In the genomic region with DNA sequence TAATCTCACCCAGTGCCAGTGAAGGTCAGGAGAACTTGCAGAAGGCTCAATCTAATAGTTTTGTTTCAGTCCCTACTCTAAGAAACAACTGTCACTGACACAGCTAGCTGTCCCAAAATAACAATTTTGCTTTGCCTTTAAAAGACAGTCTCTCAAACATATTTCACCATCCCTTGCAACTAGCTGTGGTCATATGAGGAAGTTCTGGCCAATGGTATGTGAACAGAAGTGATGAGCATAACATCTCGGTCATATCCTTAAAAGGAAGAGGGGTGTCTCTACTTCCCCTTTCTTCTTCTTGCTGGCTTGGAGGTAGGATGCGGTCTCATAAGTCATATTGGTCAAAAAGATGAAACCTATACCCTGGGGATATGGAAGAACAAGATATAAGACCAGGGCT, we compare ENCODE assay signal across 12 cellular contexts.
DNase-seq lines count a peak whose midpoint lies in the region; ATAC-seq, FAIRE-seq and TF ChIP-seq lines count a peak whose summit lies in the region.
"Had no signal": no experiment of that assay in that cellular context is flagged by ENCODE, and none has a peak within 500 bp of the region (broad histone marks: within the 10 kb centered on the region; RNA-seq: fewer than 3 reads in every experiment).

No MANE protein-coding gene starts in this region.

- no peak for TF ChIP-seq RAD21 in H1 (IDR thresholded peaks at IDR 0.05 in 1 of 2, conservative IDR thresholded peaks at IDR 0.05 in 1 of 2; ENCODE audit: low read depth in 2 of 2, low read length in 2 of 2)

- H2BK5ac ChIP-seq in H1 (ENCODE audit: low read depth, low read length), result no peak overlapping the region

- H3K4me3 Mint-ChIP-seq in T-helper 2 cell treated with Interferon-gamma antibody and Interleukin-4, amounts not matched to agents 5 μg/mL and 100 μg/mL, for 36 hours, result no peak overlapping the region
- H3K4me3 Mint-ChIP-seq in chondrocyte (ENCODE audit: unreplicated experiment), result no peak overlapping the region
- H3K4me3 Mint-ChIP-seq: T-cell had no signal

- no peaks in the 10 kb centered on the region for H3K79me2 ChIP-seq in H1 (ENCODE audit: control insufficient read depth in 1 of 2, insufficient read depth in 2 of 2, low read length in 2 of 2)

- 85% methylated on average over 2 of the region's 2 CpGs; no CpG with 5 or more reads in 1 of the 2 experiments for WGBS in H1 (ENCODE audit: extremely low coverage in 1 of 2, insufficient coverage in 1 of 2, insufficient read length in 1 of 2, insufficient replicate concordance in 2 of 2, low coverage in 1 of 2, low lambda C conversion rate in 2 of 2, missing lambda C conversion rate in 1 of 2), 2 experiments
- 83% methylated on average over 2 of the region's 2 CpGs for WGBS in prostate gland

- H3K27ac ChIP-seq in H1 (ENCODE audit: low read depth, low read length) (no peak overlapping the region), prostate gland (no peak overlapping the region)

- no peak overlapping the region for H4K8ac ChIP-seq in H1 (ENCODE audit: extremely low read depth, insufficient read depth, low read length)

- no peak overlapping the region for H3K56ac ChIP-seq in H1 (replicated peaks; ENCODE audit: insufficient read length, low read depth, low read length)

- H2BK20ac ChIP-seq in H1 (ENCODE audit: low read length), result no peak overlapping the region

- intact Hi-C loops in prostate gland (cut with DNase I), result no loop called here

- H2BK120ac ChIP-seq in H1 (replicated peaks; ENCODE audit: low read depth, low read length), result no peak overlapping the region

- no peaks in the 10 kb centered on the region for H4K20me1 ChIP-seq in H1 (replicated peaks in 1 of 2; ENCODE audit: control insufficient read depth in 1 of 2, insufficient read depth in 2 of 2, low read length in 2 of 2)

- no peak overlapping the region for H3K27ac Mint-ChIP-seq in T-helper 2 cell treated with Interferon-gamma antibody and Interleukin-4, amounts not matched to agents 5 μg/mL and 100 μg/mL, for 36 hours
- H3K27ac Mint-ChIP-seq in chondrocyte (ENCODE audit: unreplicated experiment), result no peak overlapping the region
- H3K27ac Mint-ChIP-seq: T-cell had no signal

- H3K4me1 Mint-ChIP-seq in T-helper 2 cell treated with Interferon-gamma antibody and Interleukin-4, amounts not matched to agents 5 μg/mL and 100 μg/mL, for 36 hours (ENCODE audit: low read depth), result no peaks in the 10 kb centered on the region
- H3K4me1 Mint-ChIP-seq in chondrocyte (ENCODE audit: low read depth), result peaks cover 18% of the 10 kb centered on the region
- H3K4me1 Mint-ChIP-seq: T-cell had no signal

- no peaks in the 10 kb centered on the region for H3K9me3 Mint-ChIP-seq in T-helper 2 cell treated with Interferon-gamma antibody and Interleukin-4, amounts not matched to agents 5 μg/mL and 100 μg/mL, for 36 hours
- H3K9me3 Mint-ChIP-seq in chondrocyte (ENCODE audit: low read depth), result no peaks in the 10 kb centered on the region
- H3K9me3 Mint-ChIP-seq: T-cell had no signal

- H3K4ac ChIP-seq in H1 (replicated peaks; ENCODE audit: insufficient read length, low read depth, low read length), result no peak overlapping the region

- H3K9ac ChIP-seq in H1 (replicated peaks in 1 of 4; ENCODE audit: extremely low read depth in 1 of 4, low read depth in 3 of 4, low read length in 3 of 4), result no peak overlapping the region

- H3K9me3 ChIP-seq in H1 (ENCODE audit: insufficient read depth in 2 of 2, low read depth in 1 of 2, low read length in 1 of 2) (no peaks in the 10 kb centered on the region), prostate gland (no peaks in the 10 kb centered on the region)

- H2BK12ac ChIP-seq in H1 (ENCODE audit: low read depth, low read length), result no peak overlapping the region

- H3K4me3 ChIP-seq in H1 (ENCODE audit: extremely low read depth in 1 of 4, insufficient read depth in 2 of 4, low read depth in 3 of 4, low read length in 4 of 4) (no peak overlapping the region), prostate gland (no peak overlapping the region)

- H3K23me2 ChIP-seq in H1 (ENCODE audit: low read depth, low read length), result no peaks in the 10 kb centered on the region

- H3K79me1 ChIP-seq in H1 (ENCODE audit: low read depth, low read length), result no peaks in the 10 kb centered on the region

- H2AFZ ChIP-seq in H1 (ENCODE audit: low read length), result no peak overlapping the region

- ATAC-seq in GM18870 (IDR thresholded peaks at IDR 0.05; ENCODE audit: unreplicated experiment), result peak; percentile 93
- ATAC-seq in GM21786 (IDR thresholded peaks at IDR 0.05; ENCODE audit: unreplicated experiment), result peak; percentile 82
- ATAC-seq in HG03469 (IDR thresholded peaks at IDR 0.05; ENCODE audit: unreplicated experiment), result peak; percentile 97
- ATAC-seq: T-cell had no signal

- H3K36me3 Mint-ChIP-seq in T-helper 2 cell treated with Interferon-gamma antibody and Interleukin-4, amounts not matched to agents 5 μg/mL and 100 μg/mL, for 36 hours (ENCODE audit: low read depth), result no peaks in the 10 kb centered on the region
- peaks cover 8% of the 10 kb centered on the region for H3K36me3 Mint-ChIP-seq in chondrocyte (ENCODE audit: low read depth)
- H3K36me3 Mint-ChIP-seq: T-cell had no signal

- H2AK5ac ChIP-seq in H1 (ENCODE audit: low read depth, low read length), result no peak overlapping the region

- no peak overlapping the region for H4K91ac ChIP-seq in H1 (replicated peaks; ENCODE audit: insufficient read length, low read length)

- no peak overlapping the region for H2BK15ac ChIP-seq in H1 (ENCODE audit: low read length)

- no peak overlapping the region for H3K4me2 ChIP-seq in H1 (ENCODE audit: insufficient read depth in 1 of 2, low read depth in 2 of 2, low read length in 2 of 2)

- H3K4me1 ChIP-seq in H1 (replicated peaks in 1 of 4; ENCODE audit: control insufficient read depth in 3 of 4, insufficient read depth in 4 of 4, low read length in 3 of 4) (no peaks in the 10 kb centered on the region), prostate gland (replicated peaks) (no peaks in the 10 kb centered on the region)

- TF ChIP-seq POLR2A in H1 (IDR thresholded peaks at IDR 0.05; ENCODE audit: control extremely low read depth in 1 of 2, low read depth in 2 of 2, low read length in 2 of 2), result no peak
- TF ChIP-seq POLR2A in prostate gland (IDR thresholded peaks at IDR 0.05), result no peak

- no peak overlapping the region for H3K18ac ChIP-seq in H1 (ENCODE audit: extremely low read depth, low read length)

- no peak for TF ChIP-seq CTCF in H1 (IDR thresholded peaks at IDR 0.05; ENCODE audit: control extremely low read depth in 1 of 3, insufficient read depth in 1 of 3, low read depth in 1 of 3, low read length in 3 of 3)
- no peak for TF ChIP-seq CTCF in chondrocyte (IDR thresholded peaks at IDR 0.05)
- no peak for TF ChIP-seq CTCF in prostate gland (IDR thresholded peaks at IDR 0.05)

- H3K27me3 ChIP-seq in H1 (replicated peaks in 1 of 4; ENCODE audit: control insufficient read depth in 3 of 4, extremely low read depth in 1 of 4, insufficient read depth in 3 of 4, low read length in 3 of 4) (no peaks in the 10 kb centered on the region), prostate gland (replicated peaks; ENCODE audit: insufficient read depth) (no peaks in the 10 kb centered on the region)

- no peaks in the 10 kb centered on the region for H3K27me3 Mint-ChIP-seq in T-helper 2 cell treated with Interferon-gamma antibody and Interleukin-4, amounts not matched to agents 5 μg/mL and 100 μg/mL, for 36 hours (ENCODE audit: low read depth)
- H3K27me3 Mint-ChIP-seq in chondrocyte (ENCODE audit: low read depth), result no peaks in the 10 kb centered on the region
- H3K27me3 Mint-ChIP-seq: T-cell had no signal

- FAIRE-seq in H1 (lab: Jason Lieb, UNC), result peak; percentile 32

- H3K23ac ChIP-seq in H1 (ENCODE audit: insufficient read length), result no peak overlapping the region

- DNase-seq in H1 (ENCODE audit: low read depth in 1 of 2, low spot score in 2 of 2) (no peak), chondrocyte (ENCODE audit: low spot score) (no peak), NCI-H128 (lab: John Stamatoyannopoulos, UW; ENCODE audit: unreplicated experiment) (no peak), prostate gland (ENCODE audit: low spot score) (no peak)
- no peak for DNase-seq in T-helper 2 cell treated with Interferon-gamma antibody and Interleukin-4, amounts not matched to agents 5 μg/mL and 100 μg/mL, for 36 hours (ENCODE audit: low spot score)
- DNase-seq: activated CD8-positive, alpha-beta memory T cell treated with anti-CD3 and anti-CD28 coated beads for 24 hours; glutamatergic neuron; mammary epithelial cell; T-cell had no signal

- no peak overlapping the region for H4K5ac ChIP-seq in H1 (ENCODE audit: insufficient read length, low read depth, low read length)

- H3K14ac ChIP-seq in H1 (ENCODE audit: insufficient read length), result no peak overlapping the region

- CTCF ChIA-PET in H1 (lab: Charles Lee; ENCODE audit: partially characterized antibody), result interaction anchor here (1.0 to 4.2 kb wide), 4 partner anchors 58 to 94 kb away, joined by 3 to 22 read pairs (median 4); no protein-coding TSS in a partner anchor

- H3K36me3 ChIP-seq in H1 (ENCODE audit: control insufficient read depth in 2 of 4, insufficient read depth in 4 of 4, low read length in 3 of 4) (no peaks in the 10 kb centered on the region), prostate gland (no peaks in the 10 kb centered on the region)

- TF ChIP-seq EP300 in H1 (IDR thresholded peaks at IDR 0.05; ENCODE audit: borderline replicate concordance in 1 of 2, low read depth in 2 of 2, low read length in 2 of 2), result no peak

- POLR2A ChIA-PET in H1 (lab: Charles Lee; ENCODE audit: partially characterized antibody), result no interaction called here
